Comparison of ENCODE assay signal across 2 cellular contexts in the genomic region with DNA sequence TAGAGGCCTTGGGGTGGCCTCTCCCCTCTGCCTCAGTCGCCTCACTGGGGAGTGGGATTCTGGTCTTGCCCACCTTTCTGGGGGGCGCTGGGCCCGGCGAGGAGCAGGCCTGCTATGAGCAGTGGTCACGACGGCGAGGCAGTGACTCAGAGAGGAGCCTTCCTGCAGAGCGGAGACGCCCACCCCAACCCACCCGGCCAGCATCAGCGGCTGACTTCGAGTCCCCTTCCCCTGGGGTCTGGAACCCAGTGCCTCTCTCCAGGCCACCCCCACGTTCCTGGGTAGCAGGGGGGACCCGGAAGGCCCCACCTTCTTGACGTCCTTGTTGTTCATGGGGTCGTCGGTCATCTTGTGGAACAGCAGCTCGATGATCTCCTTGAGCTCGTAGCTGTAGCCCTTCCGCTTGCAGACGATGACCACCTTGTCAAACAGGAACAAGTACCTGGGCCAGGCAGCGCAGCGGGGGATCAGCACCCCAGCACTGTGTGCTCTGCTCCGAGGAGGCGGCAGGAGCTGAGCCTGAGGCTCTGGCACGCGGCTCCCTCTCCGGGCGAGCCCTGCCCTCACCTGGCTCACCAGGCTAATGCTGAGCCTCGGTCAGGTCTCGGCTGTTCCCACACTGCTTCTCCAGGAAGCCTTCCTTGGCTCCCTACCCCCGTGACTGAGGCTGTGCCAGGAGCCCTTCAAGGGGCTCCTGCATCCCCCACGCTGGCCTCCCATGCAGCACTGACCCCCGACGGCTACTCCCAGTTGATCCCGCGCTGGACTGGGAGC.
TF ChIP-seq lines count a peak whose summit lies in the region.

No MANE protein-coding gene starts in this region.

TF ChIP-seq in IMR-90, 13 proteins besides CTCF, POLR2A, EP300 and RAD21:
- TF ChIP-seq BHLHE40 (IDR thresholded peaks at IDR 0.05; ENCODE audit: low read depth, low read length) (no peak), NFE2L2 (IDR thresholded peaks at IDR 0.05; ENCODE audit: low read depth, low read length) (no peak), USF2 (IDR thresholded peaks at IDR 0.05; ENCODE audit: low read depth, low read length) (no peak), SMC3 (IDR thresholded peaks at IDR 0.05; ENCODE audit: low read depth, low read length) (no peak), MAZ (IDR thresholded peaks at IDR 0.05; ENCODE audit: borderline replicate concordance, low read depth, low read length) (no peak)

TF ChIP-seq in GM12878, 131 proteins besides CTCF, POLR2A, EP300 and RAD21:
- TF ChIP-seq, protein P1, sequence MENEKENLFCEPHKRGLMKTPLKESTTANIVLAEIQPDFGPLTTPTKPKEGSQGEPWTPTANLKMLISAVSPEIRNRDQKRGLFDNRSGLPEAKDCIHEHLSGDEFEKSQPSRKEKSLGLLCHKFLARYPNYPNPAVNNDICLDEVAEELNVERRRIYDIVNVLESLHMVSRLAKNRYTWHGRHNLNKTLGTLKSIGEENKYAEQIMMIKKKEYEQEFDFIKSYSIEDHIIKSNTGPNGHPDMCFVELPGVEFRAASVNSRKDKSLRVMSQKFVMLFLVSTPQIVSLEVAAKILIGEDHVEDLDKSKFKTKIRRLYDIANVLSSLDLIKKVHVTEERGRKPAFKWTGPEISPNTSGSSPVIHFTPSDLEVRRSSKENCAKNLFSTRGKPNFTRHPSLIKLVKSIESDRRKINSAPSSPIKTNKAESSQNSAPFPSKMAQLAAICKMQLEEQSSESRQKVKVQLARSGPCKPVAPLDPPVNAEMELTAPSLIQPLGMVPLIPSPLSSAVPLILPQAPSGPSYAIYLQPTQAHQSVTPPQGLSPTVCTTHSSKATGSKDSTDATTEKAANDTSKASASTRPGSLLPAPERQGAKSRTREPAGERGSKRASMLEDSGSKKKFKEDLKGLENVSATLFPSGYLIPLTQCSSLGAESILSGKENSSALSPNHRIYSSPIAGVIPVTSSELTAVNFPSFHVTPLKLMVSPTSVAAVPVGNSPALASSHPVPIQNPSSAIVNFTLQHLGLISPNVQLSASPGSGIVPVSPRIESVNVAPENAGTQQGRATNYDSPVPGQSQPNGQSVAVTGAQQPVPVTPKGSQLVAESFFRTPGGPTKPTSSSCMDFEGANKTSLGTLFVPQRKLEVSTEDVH (IDR thresholded peaks at IDR 0.05; ENCODE audit: low read depth, partially characterized antibody): no peak
- TF ChIP-seq WRNIP1 (IDR thresholded peaks at IDR 0.05; ENCODE audit: borderline replicate concordance, low read depth, low read length): no peak
- TF ChIP-seq BCL3 (IDR thresholded peaks at IDR 0.05; ENCODE audit: borderline replicate concordance, insufficient read depth, low read depth, low read length, poor library complexity, severe bottlenecking): no peak
- no peak for TF ChIP-seq ZNF622 (IDR thresholded peaks at IDR 0.05)
- no peak for TF ChIP-seq NBN (IDR thresholded peaks at IDR 0.05)
- TF ChIP-seq EZH2 (IDR thresholded peaks at IDR 0.05; ENCODE audit: borderline replicate concordance, control insufficient read depth, low read depth, low read length): no peak
- no peak for TF ChIP-seq NR2C1 (IDR thresholded peaks at IDR 0.05)
- TF ChIP-seq, protein P2, sequence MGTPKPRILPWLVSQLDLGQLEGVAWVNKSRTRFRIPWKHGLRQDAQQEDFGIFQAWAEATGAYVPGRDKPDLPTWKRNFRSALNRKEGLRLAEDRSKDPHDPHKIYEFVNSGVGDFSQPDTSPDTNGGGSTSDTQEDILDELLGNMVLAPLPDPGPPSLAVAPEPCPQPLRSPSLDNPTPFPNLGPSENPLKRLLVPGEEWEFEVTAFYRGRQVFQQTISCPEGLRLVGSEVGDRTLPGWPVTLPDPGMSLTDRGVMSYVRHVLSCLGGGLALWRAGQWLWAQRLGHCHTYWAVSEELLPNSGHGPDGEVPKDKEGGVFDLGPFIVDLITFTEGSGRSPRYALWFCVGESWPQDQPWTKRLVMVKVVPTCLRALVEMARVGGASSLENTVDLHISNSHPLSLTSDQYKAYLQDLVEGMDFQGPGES (IDR thresholded peaks at IDR 0.05): no peak
- TF ChIP-seq, protein P3, sequence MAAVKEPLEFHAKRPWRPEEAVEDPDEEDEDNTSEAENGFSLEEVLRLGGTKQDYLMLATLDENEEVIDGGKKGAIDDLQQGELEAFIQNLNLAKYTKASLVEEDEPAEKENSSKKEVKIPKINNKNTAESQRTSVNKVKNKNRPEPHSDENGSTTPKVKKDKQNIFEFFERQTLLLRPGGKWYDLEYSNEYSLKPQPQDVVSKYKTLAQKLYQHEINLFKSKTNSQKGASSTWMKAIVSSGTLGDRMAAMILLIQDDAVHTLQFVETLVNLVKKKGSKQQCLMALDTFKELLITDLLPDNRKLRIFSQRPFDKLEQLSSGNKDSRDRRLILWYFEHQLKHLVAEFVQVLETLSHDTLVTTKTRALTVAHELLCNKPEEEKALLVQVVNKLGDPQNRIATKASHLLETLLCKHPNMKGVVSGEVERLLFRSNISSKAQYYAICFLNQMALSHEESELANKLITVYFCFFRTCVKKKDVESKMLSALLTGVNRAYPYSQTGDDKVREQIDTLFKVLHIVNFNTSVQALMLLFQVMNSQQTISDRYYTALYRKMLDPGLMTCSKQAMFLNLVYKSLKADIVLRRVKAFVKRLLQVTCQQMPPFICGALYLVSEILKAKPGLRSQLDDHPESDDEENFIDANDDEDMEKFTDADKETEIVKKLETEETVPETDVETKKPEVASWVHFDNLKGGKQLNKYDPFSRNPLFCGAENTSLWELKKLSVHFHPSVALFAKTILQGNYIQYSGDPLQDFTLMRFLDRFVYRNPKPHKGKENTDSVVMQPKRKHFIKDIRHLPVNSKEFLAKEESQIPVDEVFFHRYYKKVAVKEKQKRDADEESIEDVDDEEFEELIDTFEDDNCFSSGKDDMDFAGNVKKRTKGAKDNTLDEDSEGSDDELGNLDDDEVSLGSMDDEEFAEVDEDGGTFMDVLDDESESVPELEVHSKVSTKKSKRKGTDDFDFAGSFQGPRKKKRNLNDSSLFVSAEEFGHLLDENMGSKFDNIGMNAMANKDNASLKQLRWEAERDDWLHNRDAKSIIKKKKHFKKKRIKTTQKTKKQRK (IDR thresholded peaks at IDR 0.05; ENCODE audit: low read depth, low read length): no peak
- no peak for TF ChIP-seq BCLAF1 (IDR thresholded peaks at IDR 0.05)
- TF ChIP-seq, protein P4, sequence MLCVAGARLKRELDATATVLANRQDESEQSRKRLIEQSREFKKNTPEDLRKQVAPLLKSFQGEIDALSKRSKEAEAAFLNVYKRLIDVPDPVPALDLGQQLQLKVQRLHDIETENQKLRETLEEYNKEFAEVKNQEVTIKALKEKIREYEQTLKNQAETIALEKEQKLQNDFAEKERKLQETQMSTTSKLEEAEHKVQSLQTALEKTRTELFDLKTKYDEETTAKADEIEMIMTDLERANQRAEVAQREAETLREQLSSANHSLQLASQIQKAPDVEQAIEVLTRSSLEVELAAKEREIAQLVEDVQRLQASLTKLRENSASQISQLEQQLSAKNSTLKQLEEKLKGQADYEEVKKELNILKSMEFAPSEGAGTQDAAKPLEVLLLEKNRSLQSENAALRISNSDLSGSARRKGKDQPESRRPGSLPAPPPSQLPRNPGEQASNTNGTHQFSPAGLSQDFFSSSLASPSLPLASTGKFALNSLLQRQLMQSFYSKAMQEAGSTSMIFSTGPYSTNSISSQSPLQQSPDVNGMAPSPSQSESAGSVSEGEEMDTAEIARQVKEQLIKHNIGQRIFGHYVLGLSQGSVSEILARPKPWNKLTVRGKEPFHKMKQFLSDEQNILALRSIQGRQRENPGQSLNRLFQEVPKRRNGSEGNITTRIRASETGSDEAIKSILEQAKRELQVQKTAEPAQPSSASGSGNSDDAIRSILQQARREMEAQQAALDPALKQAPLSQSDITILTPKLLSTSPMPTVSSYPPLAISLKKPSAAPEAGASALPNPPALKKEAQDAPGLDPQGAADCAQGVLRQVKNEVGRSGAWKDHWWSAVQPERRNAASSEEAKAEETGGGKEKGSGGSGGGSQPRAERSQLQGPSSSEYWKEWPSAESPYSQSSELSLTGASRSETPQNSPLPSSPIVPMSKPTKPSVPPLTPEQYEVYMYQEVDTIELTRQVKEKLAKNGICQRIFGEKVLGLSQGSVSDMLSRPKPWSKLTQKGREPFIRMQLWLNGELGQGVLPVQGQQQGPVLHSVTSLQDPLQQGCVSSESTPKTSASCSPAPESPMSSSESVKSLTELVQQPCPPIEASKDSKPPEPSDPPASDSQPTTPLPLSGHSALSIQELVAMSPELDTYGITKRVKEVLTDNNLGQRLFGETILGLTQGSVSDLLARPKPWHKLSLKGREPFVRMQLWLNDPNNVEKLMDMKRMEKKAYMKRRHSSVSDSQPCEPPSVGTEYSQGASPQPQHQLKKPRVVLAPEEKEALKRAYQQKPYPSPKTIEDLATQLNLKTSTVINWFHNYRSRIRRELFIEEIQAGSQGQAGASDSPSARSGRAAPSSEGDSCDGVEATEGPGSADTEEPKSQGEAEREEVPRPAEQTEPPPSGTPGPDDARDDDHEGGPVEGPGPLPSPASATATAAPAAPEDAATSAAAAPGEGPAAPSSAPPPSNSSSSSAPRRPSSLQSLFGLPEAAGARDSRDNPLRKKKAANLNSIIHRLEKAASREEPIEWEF (IDR thresholded peaks at IDR 0.05; ENCODE audit: insufficient replicate concordance, low read depth, low read length): no peak
